ENCODE assay signal across 17 cellular contexts in the genomic region with DNA sequence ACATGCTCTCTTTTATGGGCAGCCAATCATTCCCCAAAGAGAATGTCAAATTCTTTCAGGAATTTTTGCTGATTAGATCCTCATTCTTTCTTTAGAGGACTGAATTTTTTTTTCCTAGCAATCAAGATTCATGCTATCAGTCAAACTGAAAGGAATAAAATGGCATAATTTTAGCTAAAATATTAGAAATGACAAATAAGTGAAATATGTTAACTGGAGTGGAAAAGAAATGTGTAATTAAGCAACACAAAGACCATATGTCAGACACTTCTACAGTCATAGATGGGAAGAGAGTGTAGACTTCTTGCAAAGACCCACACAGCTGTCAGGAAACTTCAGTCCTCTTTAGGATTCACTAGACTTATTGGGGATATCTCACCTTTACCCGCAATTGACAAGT.
"Had no signal": no experiment of that assay in that cellular context is flagged by ENCODE, and none has a peak within 500 bp of the region (broad histone marks: within the 10 kb centered on the region; RNA-seq: fewer than 3 reads in every experiment).

No MANE protein-coding gene starts in this region.

- ATAC-seq: activated CD4-positive, alpha-beta T cell treated with anti-CD3 and anti-CD28 coated beads for 36 hours; activated T-cell treated with anti-CD3 and anti-CD28 coated beads, Interleukin-2, amount 50 U/mL, for 72 hours had no signal

- DNase-seq: activated CD4-positive, alpha-beta memory T cell treated with anti-CD3 and anti-CD28 coated beads, Interleukin-2, amount 10 ng/mL, durations not matched to agents 7 days and 5 days; activated CD4-positive, alpha-beta T cell treated with anti-CD3 and anti-CD28 coated beads for 36 hours; activated CD4-positive, alpha-beta T cell treated with anti-CD3 and anti-CD28 coated beads, Interleukin-2, amount 50 U/mL, for 1 hour; activated gamma-delta T cell treated with Interleukin-2 at 50 U/mL for 16 hours; activated naive CD4-positive, alpha-beta T cell treated with anti-CD3 and anti-CD28 coated beads, Interleukin-2, amount 10 ng/mL, durations not matched to agents 7 days and 5 days; activated naive CD8-positive, alpha-beta T cell treated with anti-CD3 and anti-CD28 coated beads for 36 hours; activated T-cell treated with anti-CD3 and anti-CD28 coated beads, Interleukin-2, amount 50 U/mL, for 72 hours; brain microvascular endothelial cell; cerebellar nuclear complex; NCI-H1105 treated with DMSO at 0.1 percent for 48 hours; NCI-H146; NCI-H2029 treated with DMSO at 0.1 percent for 48 hours; NCI-H526; NCI-H82; SIG-M5; T-helper 1 cell; WERI-Rb-1 had no signal
